ENCODE assay signal across 17 cellular contexts in genomic region chr13:44425815-44426078, GRCh38. TPM values are rescaled to one million over a fixed set of nuclear protein-coding genes. Genes with fewer than 3 reads are reported as not detected.
DNase-seq lines count a peak whose midpoint lies in the region; ATAC-seq and TF ChIP-seq lines count a peak whose summit lies in the region.
"Had no signal": no experiment of that assay in that cellular context is flagged by ENCODE, and none has a peak within 500 bp of the region (broad histone marks: within the 10 kb centered on the region; RNA-seq: fewer than 3 reads in every experiment).

No MANE protein-coding gene starts in this region.

- no peak overlapping the region for H3K4me3 ChIP-seq in lower leg skin (ENCODE audit: low read depth, poor library complexity, severe bottlenecking)
- H3K4me3 ChIP-seq: GM12878, HAP-1 had no signal

- H3K27ac Mint-ChIP-seq in naive thymus-derived CD8-positive, alpha-beta T cell: no peak overlapping the region
- H3K27ac Mint-ChIP-seq: B cell; CD4-positive, alpha-beta T cell had no signal

- no peak for TF ChIP-seq CTCF in lower leg skin (IDR thresholded peaks at IDR 0.05)

- peaks cover 0 to 4% (median 0%) of the 10 kb centered on the region in 3 donors for H3K36me3 Mint-ChIP-seq in naive thymus-derived CD8-positive, alpha-beta T cell

- ATAC-seq in naive thymus-derived CD8-positive, alpha-beta T cell: no peak
- ATAC-seq: GM12878 had no signal

- H3K27me3 Mint-ChIP-seq in naive thymus-derived CD8-positive, alpha-beta T cell: peaks cover 6 to 36% (median 18%) of the 10 kb centered on the region in 5 donors

- intact Hi-C loops in lower leg skin (cut with DNase I; ENCODE audit: low total_unique reads): no loop called here

- no peak overlapping the region for H3K4me3 Mint-ChIP-seq in naive thymus-derived CD8-positive, alpha-beta T cell
- H3K4me3 Mint-ChIP-seq: B cell; CD4-positive, alpha-beta T cell had no signal

- H3K4me1 Mint-ChIP-seq in naive thymus-derived CD8-positive, alpha-beta T cell: peaks cover 0 to 2% (median 0%) of the 10 kb centered on the region in 4 donors

- POLR2A ChIA-PET in naive thymus-derived CD8-positive, alpha-beta T cell (lab: Charles Lee): interaction anchor here (0.7 kb wide), 1 partner anchor 268 kb away, joined by 3 read pairs; no protein-coding TSS in a partner anchor

- 95 to 98% methylated on average over 2 of the region's 2 CpGs for WGBS in lower leg skin, 2 donors

- DNase-seq in NCI-H2107 treated with DMSO at 0.1 percent for 48 hours (lab: John Stamatoyannopoulos, UW; ENCODE audit: unreplicated experiment): peak; percentile 61
- DNase-seq in NCI-H2107 (lab: John Stamatoyannopoulos, UW): no peak
- DNase-seq in ecto neural progenitor cell (ENCODE audit: low spot score): peak; percentile 37
- peak; percentile 4 to 8 for DNase-seq in lower leg skin (ENCODE audit: low spot score in 2 of 2)
- DNase-seq in NCI-H2227 treated with DMSO at 0.1 percent for 48 hours (lab: John Stamatoyannopoulos, UW): no peak
- no peak for DNase-seq in naive thymus-derived CD8-positive, alpha-beta T cell
- DNase-seq in central memory CD4-positive, alpha-beta T cell: no peak
- DNase-seq: 8988T; Caco-2; CD4-positive, alpha-beta T cell; EL; GOT3 had no signal

- H3K9me3 Mint-ChIP-seq in naive thymus-derived CD8-positive, alpha-beta T cell: no peaks in the 10 kb centered on the region
- H3K9me3 Mint-ChIP-seq: CD4-positive, alpha-beta T cell had no signal

- TF ChIP-seq POLR2A in lower leg skin (IDR thresholded peaks at IDR 0.05): no peak

RNA-seq across cellular contexts. Expression of gene SERP2, which starts 52.1 kb away (rescaled TPM):
- total RNA-seq in lower leg skin: 1 to 10 TPM in 1 of 4 donors, under 1 TPM in 1, not detected in 2; 0.27 to 1.8 TPM
- not detected for total RNA-seq in naive thymus-derived CD8-positive, alpha-beta T cell
- polyA plus RNA-seq in naive thymus-derived CD8-positive, alpha-beta T cell: under 1 TPM in 2 of 3 donors, not detected in 1; 0.34 to 0.49 TPM
- total RNA-seq: B cell; Caco-2; CD4-positive, alpha-beta T cell; G401; GM12878; HT1080 had no signal
- polyA plus RNA-seq: GM12878 had no signal

Comparison
In these comparisons a context has a peak if more than half of its experiments do, and no peak if none do; other contexts are left out.
1. DNase-seq: peak in NCI-H2107 treated with DMSO at 0.1 percent for 48 hours (single experiment), ecto neural progenitor cell (single experiment) and lower leg skin (2 of 2); none in NCI-H2107 (single experiment), NCI-H2227 treated with DMSO at 0.1 percent for 48 hours (single experiment), naive thymus-derived CD8-positive, alpha-beta T cell (0 of 10) and central memory CD4-positive, alpha-beta T cell (single experiment).